Comparison of ENCODE assay signal across 8 cellular contexts in genomic region chr14:95683793-95684192, GRCh38. TPM values are rescaled to one million over a fixed set of nuclear protein-coding genes. Genes with fewer than 3 reads are reported as not detected.
DNase-seq lines count a peak whose midpoint lies in the region; ATAC-seq and TF ChIP-seq lines count a peak whose summit lies in the region.

No MANE protein-coding gene starts in this region.

- no peaks in the 10 kb centered on the region for H4K20me1 ChIP-seq in OCI-LY7 (ENCODE audit: insufficient read depth, low read length)

- no peaks in the 10 kb centered on the region for H3K9me2 ChIP-seq in OCI-LY7 (ENCODE audit: insufficient read depth, low read length)

- no peak overlapping the region for H3K27ac Mint-ChIP-seq in activated CD8-positive, alpha-beta memory T cell treated with anti-CD3 and anti-CD28 coated beads, Interleukin-2, amount 10 ng/mL, durations not matched to agents 7 days and 5 days
- H3K27ac Mint-ChIP-seq in effector memory CD8-positive, alpha-beta T cell: no peak overlapping the region

- peaks cover 9% of the 10 kb centered on the region for H3K27me3 Mint-ChIP-seq in activated CD8-positive, alpha-beta memory T cell treated with anti-CD3 and anti-CD28 coated beads, Interleukin-2, amount 10 ng/mL, durations not matched to agents 7 days and 5 days
- H3K27me3 Mint-ChIP-seq in effector memory CD8-positive, alpha-beta T cell: peaks cover 21 to 44% of the 10 kb centered on the region in 2 donors

- POLR2A ChIA-PET in OCI-LY7 (lab: Charles Lee): interaction anchor here (0.6 to 11.3 kb wide), 4 partner anchors 17 to 765 kb away, joined by 3 to 187 read pairs (median 3); no protein-coding TSS in a partner anchor

- H3K4me3 Mint-ChIP-seq in activated CD8-positive, alpha-beta memory T cell treated with anti-CD3 and anti-CD28 coated beads, Interleukin-2, amount 10 ng/mL, durations not matched to agents 7 days and 5 days: no peak overlapping the region
- no peak overlapping the region for H3K4me3 Mint-ChIP-seq in effector memory CD8-positive, alpha-beta T cell

- H3K79me2 ChIP-seq in OCI-LY7 (ENCODE audit: insufficient read depth, low read depth, low read length): no peaks in the 10 kb centered on the region

- H3K27ac ChIP-seq in OCI-LY7 (ENCODE audit: low read depth, low read length, poor library complexity, severe bottlenecking): no peak overlapping the region

- H3K4me1 Mint-ChIP-seq in activated CD8-positive, alpha-beta memory T cell treated with anti-CD3 and anti-CD28 coated beads, Interleukin-2, amount 10 ng/mL, durations not matched to agents 7 days and 5 days: no peaks in the 10 kb centered on the region
- no peaks in the 10 kb centered on the region for H3K4me1 Mint-ChIP-seq in effector memory CD8-positive, alpha-beta T cell (ENCODE audit: low read depth in 2 of 2)

- H3K4me1 ChIP-seq in OCI-LY7 (ENCODE audit: insufficient read depth, low read length, poor library complexity, severe bottlenecking): peaks cover 72% of the 10 kb centered on the region

- BruUV-seq in OCI-LY7 (replicated peaks; lab: Mats Ljungman, UMichigan): no TSS peak

- H3K36me3 Mint-ChIP-seq in activated CD8-positive, alpha-beta memory T cell treated with anti-CD3 and anti-CD28 coated beads, Interleukin-2, amount 10 ng/mL, durations not matched to agents 7 days and 5 days: no peaks in the 10 kb centered on the region
- H3K36me3 Mint-ChIP-seq in effector memory CD8-positive, alpha-beta T cell (ENCODE audit: insufficient read depth): no peaks in the 10 kb centered on the region

- H2AFZ ChIP-seq in OCI-LY7 (ENCODE audit: low read length): peak overlapping the region; percentile 8; the same call in 1 of the 2 replicates

- ATAC-seq in activated CD8-positive, alpha-beta memory T cell treated with anti-CD3 and anti-CD28 coated beads, Interleukin-2, amount 10 ng/mL, durations not matched to agents 7 days and 5 days: peak; percentile 27
- no peak for ATAC-seq in effector memory CD8-positive, alpha-beta T cell (replicated peaks)
- ATAC-seq in HG02981 (IDR thresholded peaks at IDR 0.05; ENCODE audit: unreplicated experiment) (no peak), HG02623 (IDR thresholded peaks at IDR 0.05; ENCODE audit: unreplicated experiment) (no peak)

- no peak overlapping the region for H3K4me2 ChIP-seq in OCI-LY7 (ENCODE audit: low read length)

- CTCF ChIA-PET in activated CD8-positive, alpha-beta memory T cell treated with anti-CD3 and anti-CD28 coated beads, Interleukin-2, amount 10 ng/mL, durations not matched to agents 7 days and 5 days (lab: Charles Lee): interaction anchor here (1.4 to 2.2 kb wide), 2 partner anchors 122 to 157 kb away, joined by 3 to 13 read pairs; no protein-coding TSS in a partner anchor
- CTCF ChIA-PET in OCI-LY7 (lab: Charles Lee; ENCODE audit: unreplicated experiment): interaction anchor here (0.9 to 2.2 kb wide), 3 partner anchors 12 to 18 kb away, joined by 3 to 26 read pairs (median 3); no protein-coding TSS in a partner anchor

- no peaks in the 10 kb centered on the region for H3K36me3 ChIP-seq in OCI-LY7 (ENCODE audit: insufficient read depth, low read length)

- H3K4me3 ChIP-seq in OCI-LY7 (ENCODE audit: low read depth, low read length, poor library complexity, severe bottlenecking): no peak overlapping the region

- intact Hi-C loops in OCI-LY7 (cut with micrococcal nuclease; ENCODE audit: unreplicated experiment): loop anchor here (1.0 to 5.0 kb wide), 5 partner anchors 69 to 309 kb away; no protein-coding TSS in a partner anchor

- DNase-seq in activated CD8-positive, alpha-beta memory T cell treated with anti-CD3 and anti-CD28 coated beads, Interleukin-2, amount 10 ng/mL, durations not matched to agents 7 days and 5 days: peak; percentile 46
- no peak for DNase-seq in activated CD8-positive, alpha-beta memory T cell treated with anti-CD3 and anti-CD28 coated beads for 24 hours
- DNase-seq in OCI-LY7 (ENCODE audit: low spot score): peak; percentile 69
- peak in 2 of 3 experiments; percentile 8 to 12 for DNase-seq in effector memory CD8-positive, alpha-beta T cell
- peak; percentile 19 for DNase-seq in stimulated activated CD4-positive, alpha-beta T cell treated with anti-CD3 and anti-CD28 coated beads, Interleukin-1b, Interleukin-23, amount 100 ng/mL, for 48 hours
- no peak for DNase-seq in NK-92 (lab: John Stamatoyannopoulos, UW; ENCODE audit: unreplicated experiment)

- TF ChIP-seq CTCF in OCI-LY7 (conservative IDR thresholded peaks at IDR 0.05; ENCODE audit: low read length): peak; percentile 98

- H3K9me3 Mint-ChIP-seq in activated CD8-positive, alpha-beta memory T cell treated with anti-CD3 and anti-CD28 coated beads, Interleukin-2, amount 10 ng/mL, durations not matched to agents 7 days and 5 days (ENCODE audit: low read depth): no peaks in the 10 kb centered on the region
- H3K9me3 Mint-ChIP-seq in effector memory CD8-positive, alpha-beta T cell: no peaks in the 10 kb centered on the region

- no peaks in the 10 kb centered on the region; the same call in 1 of the 2 replicates for H3K9me3 ChIP-seq in OCI-LY7 (ENCODE audit: low read length)

RNA-seq across cellular contexts. Expression of gene TCL1B, which starts 2.4 kb away (rescaled TPM):
- not detected for total RNA-seq in activated CD8-positive, alpha-beta memory T cell treated with anti-CD3 and anti-CD28 coated beads, Interleukin-2, amount 10 ng/mL, durations not matched to agents 7 days and 5 days
- total RNA-seq in OCI-LY7 (2014; rRNA removed; shearing (Covaris generic)): 75.2 and 83.2 TPM in 2 replicates
- total RNA-seq in OCI-LY7 (2022): 5.6 and 5.7 TPM in 2 replicates

RNA-seq across cellular contexts. Expression of gene TCL1A, which starts 30.1 kb away (rescaled TPM):
- total RNA-seq in activated CD8-positive, alpha-beta memory T cell treated with anti-CD3 and anti-CD28 coated beads, Interleukin-2, amount 10 ng/mL, durations not matched to agents 7 days and 5 days: not detected
- total RNA-seq in OCI-LY7 (2014; rRNA removed; shearing (Covaris generic)): 1,441 and 1,586 TPM in 2 replicates
- 574 and 673 TPM in 2 replicates for total RNA-seq in OCI-LY7 (2022)

Comparison
In these comparisons a context has a peak if more than half of its experiments do, and no peak if none do; other contexts are left out.
1. DNase-seq: peak in activated CD8-positive, alpha-beta memory T cell treated with anti-CD3 and anti-CD28 coated beads, Interleukin-2, amount 10 ng/mL, durations not matched to agents 7 days and 5 days (single experiment), OCI-LY7 (single experiment), effector memory CD8-positive, alpha-beta T cell (2 of 3) and stimulated activated CD4-positive, alpha-beta T cell treated with anti-CD3 and anti-CD28 coated beads, Interleukin-1b, Interleukin-23, amount 100 ng/mL, for 48 hours (single experiment); none in activated CD8-positive, alpha-beta memory T cell treated with anti-CD3 and anti-CD28 coated beads for 24 hours (single experiment) and NK-92 (single experiment).
2. RNA of gene TCL1B, which starts 2.4 kb away (total RNA-seq): 5.6 to 83.2 TPM in OCI-LY7; not detected in activated CD8-positive, alpha-beta memory T cell treated with anti-CD3 and anti-CD28 coated beads, Interleukin-2, amount 10 ng/mL, durations not matched to agents 7 days and 5 days; every median in the first group is over 4 times any median in the second.
3. RNA of gene TCL1A, which starts 30.1 kb away (total RNA-seq): 574 to 1,586 TPM in OCI-LY7; not detected in activated CD8-positive, alpha-beta memory T cell treated with anti-CD3 and anti-CD28 coated beads, Interleukin-2, amount 10 ng/mL, durations not matched to agents 7 days and 5 days; every median in the first group is over 100 times any median in the second.